In genomic region chr5:1468247-1468612, GRCh38 we compare ENCODE assay signal across 8 cellular contexts. TPM values are rescaled to one million over a fixed set of nuclear protein-coding genes. Genes with fewer than 3 reads are reported as not detected.
DNase-seq lines count a peak whose midpoint lies in the region; ATAC-seq lines count a peak whose summit lies in the region.

No MANE protein-coding gene starts in this region.

- ATAC-seq in GM19455 (IDR thresholded peaks at IDR 0.05; ENCODE audit: unreplicated experiment) (no peak), GM21619 (IDR thresholded peaks at IDR 0.05; ENCODE audit: unreplicated experiment) (no peak)

- DNase-seq in NCI-H1436 (lab: John Stamatoyannopoulos, UW) (peak; percentile 15), NCI-H1436 treated with DMSO at 0.1 percent for 48 hours (lab: John Stamatoyannopoulos, UW) (no peak), NAMALWA (ENCODE audit: low spot score) (peak; percentile 62), cerebellum (ENCODE audit: low spot score) (peak; percentile 33), midbrain (lab: John Stamatoyannopoulos, UW) (peak; percentile 10), DMS79 treated with DMSO at 0.1 percent for 48 hours (lab: John Stamatoyannopoulos, UW) (no peak)

RNA-seq across cellular contexts. Expression of gene SLC6A3, which starts 23.0 kb away (rescaled TPM):
- 0.18 TPM for total RNA-seq in cerebellum

RNA-seq across cellular contexts. Expression of gene LPCAT1, which starts 55.5 kb away (rescaled TPM):
- total RNA-seq in cerebellum = 82.4 TPM

Comparison
In these comparisons a context has a peak if more than half of its experiments do, and no peak if none do; other contexts are left out.
1. DNase-seq: peak in NCI-H1436 (single experiment), NAMALWA (single experiment), cerebellum (single experiment) and midbrain (single experiment); none in NCI-H1436 treated with DMSO at 0.1 percent for 48 hours (single experiment) and DMS79 treated with DMSO at 0.1 percent for 48 hours (single experiment).